ENCODE assay signal across 23 cellular contexts in the genomic region with DNA sequence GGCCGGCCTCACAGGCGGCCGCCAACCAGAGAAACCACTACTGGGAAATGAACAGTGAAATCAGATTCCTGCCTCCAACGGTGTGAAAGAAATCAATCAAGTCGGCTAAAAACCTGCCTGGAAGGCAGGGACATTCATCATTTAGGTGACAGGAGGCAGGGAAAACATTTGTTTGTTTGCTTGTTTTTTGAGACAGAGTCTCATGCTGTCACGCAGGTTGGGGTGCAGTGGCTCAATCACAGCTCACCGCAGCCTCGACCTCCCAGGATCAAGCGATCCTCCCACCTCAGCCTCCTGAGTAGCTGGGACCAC. TPM values are rescaled to one million over a fixed set of nuclear protein-coding genes. Genes with fewer than 3 reads are reported as not detected.
"Had no signal": no experiment of that assay in that cellular context is flagged by ENCODE, and none has a peak within 500 bp of the region (broad histone marks: within the 10 kb centered on the region; RNA-seq: fewer than 3 reads in every experiment).

No MANE protein-coding gene starts in this region.

- H3K4me1 ChIP-seq: SJCRH30 had no signal

- DNase-seq: IMR-90, Kasumi-1, MM.1S, NCI-H1092 treated with DMSO at 0.1 percent for 48 hours, NCI-H1436, NCI-H1694, NCI-H187 treated with DMSO at 0.1 percent for 48 hours, NCI-H2029 treated with DMSO at 0.1 percent for 48 hours, NCI-H226, NCI-H446, NCI-H510A, NCI-H524 treated with DMSO at 0.1 percent for 48 hours, NCI-H69, NCI-H774, Peyer's patch, SHP77 treated with DMSO at 0.1 percent for 48 hours, SJCRH30, T-helper 1 cell had no signal

- H3K9ac ChIP-seq: KMS-11 had no signal

- H3K27me3 ChIP-seq: Peyer's patch had no signal

- H3K4me2 ChIP-seq: KMS-11 had no signal

- ATAC-seq: Right ventricle myocardium inferior had no signal

- H3K4me3 ChIP-seq: Peyer's patch, SJCRH30 had no signal

- H3K9me3 ChIP-seq: Peyer's patch, SJCRH30 had no signal

- H3K36me3 ChIP-seq: Peyer's patch, SJCRH30 had no signal

- H3K27ac ChIP-seq: KMS-11, Peyer's patch, SJCRH30 had no signal

RNA-seq across cellular contexts. Expression of a gene that starts 55.9 kb away (rescaled TPM):
- total RNA-seq: HT-29, M059J, Peyer's patch, RPMI7951, SJCRH30 had no signal
- polyA plus RNA-seq: IMR-90 had no signal
